Comparison of ENCODE assay signal across 5 cellular contexts in the genomic region with DNA sequence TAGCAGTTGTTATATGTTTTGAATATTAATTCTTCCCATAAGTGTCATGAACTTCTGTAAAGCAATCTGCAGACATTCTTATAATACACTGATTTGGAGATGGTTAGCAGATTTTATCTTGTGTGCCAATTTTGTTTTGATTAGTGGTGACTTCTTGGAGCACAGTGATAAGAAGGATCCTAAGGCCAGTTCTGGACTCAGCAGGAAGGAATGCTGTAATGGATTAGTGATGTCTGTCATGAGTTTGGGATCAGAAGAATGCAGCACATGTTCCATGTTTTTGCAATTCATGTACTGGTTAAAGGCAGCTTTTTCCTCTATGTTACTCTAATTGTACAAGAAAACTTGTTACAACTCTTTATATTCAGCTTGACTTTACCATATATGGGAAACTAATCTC.
"Had no signal": no experiment of that assay in that cellular context is flagged by ENCODE, and none has a peak within 500 bp of the region (broad histone marks: within the 10 kb centered on the region; RNA-seq: fewer than 3 reads in every experiment).

No MANE protein-coding gene starts in this region.

- H3K4me1 ChIP-seq: HAP-1 had no signal

- H3K27ac ChIP-seq: GM23248 had no signal

- DNase-seq: GM23248, GOT3, H7, IMR-90 had no signal

- H2AFZ ChIP-seq: GM23248 had no signal

- H3K4me3 ChIP-seq: GM23248, HAP-1 had no signal

- H3K9ac ChIP-seq: GM23248 had no signal

- H3K36me3 ChIP-seq: HAP-1 had no signal
